1 cellular context compared by ENCODE assay signal in the genomic region with DNA sequence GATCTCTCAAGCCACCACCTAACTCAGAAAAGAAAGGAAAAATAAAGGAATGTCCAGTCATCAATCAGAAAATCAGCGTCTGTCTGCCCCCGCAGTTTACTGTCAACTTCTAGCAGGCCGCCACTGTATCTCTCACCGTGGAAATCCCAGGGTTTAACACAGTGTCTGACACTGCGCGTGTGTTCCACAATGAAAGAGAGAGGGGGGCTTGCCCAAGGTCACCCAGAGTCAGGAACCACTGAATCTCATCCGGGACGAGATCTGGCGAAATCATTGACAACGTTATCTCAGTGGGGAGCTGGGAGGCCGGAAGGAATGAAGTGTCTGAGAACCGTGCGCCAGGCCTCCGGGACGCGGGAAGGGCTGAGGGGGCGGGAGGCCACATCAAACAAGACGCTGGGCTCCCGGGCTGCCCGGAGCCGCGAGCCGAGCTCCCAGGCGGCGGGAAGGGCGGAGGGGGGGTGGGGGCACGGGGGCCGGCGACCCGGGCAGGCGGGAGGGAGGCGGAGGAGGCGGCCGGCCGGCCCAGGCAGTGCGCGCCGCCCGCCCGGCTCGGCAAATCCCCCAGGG.
TF ChIP-seq lines count a peak whose summit lies in the region.

No MANE protein-coding gene starts in this region.

TF ChIP-seq in HepG2, 621 proteins besides CTCF, POLR2A, EP300 and RAD21 (continued from another document):
- TF ChIP-seq, protein P1, sequence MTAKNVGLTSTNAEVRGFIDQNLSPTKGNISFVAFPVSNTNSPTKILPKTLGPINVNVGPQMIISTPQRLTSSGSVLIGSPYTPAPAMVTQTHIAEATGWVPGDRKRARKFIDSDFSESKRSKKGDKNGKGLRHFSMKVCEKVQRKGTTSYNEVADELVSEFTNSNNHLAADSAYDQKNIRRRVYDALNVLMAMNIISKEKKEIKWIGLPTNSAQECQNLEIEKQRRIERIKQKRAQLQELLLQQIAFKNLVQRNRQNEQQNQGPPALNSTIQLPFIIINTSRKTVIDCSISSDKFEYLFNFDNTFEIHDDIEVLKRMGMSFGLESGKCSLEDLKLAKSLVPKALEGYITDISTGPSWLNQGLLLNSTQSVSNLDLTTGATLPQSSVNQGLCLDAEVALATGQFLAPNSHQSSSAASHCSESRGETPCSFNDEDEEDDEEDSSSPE (CRISPR knock-in tag; IDR thresholded peaks at IDR 0.05), result peak; percentile 66
- TF ChIP-seq, protein P2, sequence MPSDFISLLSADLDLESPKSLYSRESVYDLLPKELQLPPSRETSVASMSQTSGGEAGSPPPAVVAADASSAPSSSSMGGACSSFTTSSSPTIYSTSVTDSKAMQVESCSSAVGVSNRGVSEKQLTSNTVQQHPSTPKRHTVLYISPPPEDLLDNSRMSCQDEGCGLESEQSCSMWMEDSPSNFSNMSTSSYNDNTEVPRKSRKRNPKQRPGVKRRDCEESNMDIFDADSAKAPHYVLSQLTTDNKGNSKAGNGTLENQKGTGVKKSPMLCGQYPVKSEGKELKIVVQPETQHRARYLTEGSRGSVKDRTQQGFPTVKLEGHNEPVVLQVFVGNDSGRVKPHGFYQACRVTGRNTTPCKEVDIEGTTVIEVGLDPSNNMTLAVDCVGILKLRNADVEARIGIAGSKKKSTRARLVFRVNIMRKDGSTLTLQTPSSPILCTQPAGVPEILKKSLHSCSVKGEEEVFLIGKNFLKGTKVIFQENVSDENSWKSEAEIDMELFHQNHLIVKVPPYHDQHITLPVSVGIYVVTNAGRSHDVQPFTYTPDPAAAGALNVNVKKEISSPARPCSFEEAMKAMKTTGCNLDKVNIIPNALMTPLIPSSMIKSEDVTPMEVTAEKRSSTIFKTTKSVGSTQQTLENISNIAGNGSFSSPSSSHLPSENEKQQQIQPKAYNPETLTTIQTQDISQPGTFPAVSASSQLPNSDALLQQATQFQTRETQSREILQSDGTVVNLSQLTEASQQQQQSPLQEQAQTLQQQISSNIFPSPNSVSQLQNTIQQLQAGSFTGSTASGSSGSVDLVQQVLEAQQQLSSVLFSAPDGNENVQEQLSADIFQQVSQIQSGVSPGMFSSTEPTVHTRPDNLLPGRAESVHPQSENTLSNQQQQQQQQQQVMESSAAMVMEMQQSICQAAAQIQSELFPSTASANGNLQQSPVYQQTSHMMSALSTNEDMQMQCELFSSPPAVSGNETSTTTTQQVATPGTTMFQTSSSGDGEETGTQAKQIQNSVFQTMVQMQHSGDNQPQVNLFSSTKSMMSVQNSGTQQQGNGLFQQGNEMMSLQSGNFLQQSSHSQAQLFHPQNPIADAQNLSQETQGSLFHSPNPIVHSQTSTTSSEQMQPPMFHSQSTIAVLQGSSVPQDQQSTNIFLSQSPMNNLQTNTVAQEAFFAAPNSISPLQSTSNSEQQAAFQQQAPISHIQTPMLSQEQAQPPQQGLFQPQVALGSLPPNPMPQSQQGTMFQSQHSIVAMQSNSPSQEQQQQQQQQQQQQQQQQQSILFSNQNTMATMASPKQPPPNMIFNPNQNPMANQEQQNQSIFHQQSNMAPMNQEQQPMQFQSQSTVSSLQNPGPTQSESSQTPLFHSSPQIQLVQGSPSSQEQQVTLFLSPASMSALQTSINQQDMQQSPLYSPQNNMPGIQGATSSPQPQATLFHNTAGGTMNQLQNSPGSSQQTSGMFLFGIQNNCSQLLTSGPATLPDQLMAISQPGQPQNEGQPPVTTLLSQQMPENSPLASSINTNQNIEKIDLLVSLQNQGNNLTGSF (CRISPR knock-in tag; IDR thresholded peaks at IDR 0.05), result no peak
- TF ChIP-seq, protein P3, sequence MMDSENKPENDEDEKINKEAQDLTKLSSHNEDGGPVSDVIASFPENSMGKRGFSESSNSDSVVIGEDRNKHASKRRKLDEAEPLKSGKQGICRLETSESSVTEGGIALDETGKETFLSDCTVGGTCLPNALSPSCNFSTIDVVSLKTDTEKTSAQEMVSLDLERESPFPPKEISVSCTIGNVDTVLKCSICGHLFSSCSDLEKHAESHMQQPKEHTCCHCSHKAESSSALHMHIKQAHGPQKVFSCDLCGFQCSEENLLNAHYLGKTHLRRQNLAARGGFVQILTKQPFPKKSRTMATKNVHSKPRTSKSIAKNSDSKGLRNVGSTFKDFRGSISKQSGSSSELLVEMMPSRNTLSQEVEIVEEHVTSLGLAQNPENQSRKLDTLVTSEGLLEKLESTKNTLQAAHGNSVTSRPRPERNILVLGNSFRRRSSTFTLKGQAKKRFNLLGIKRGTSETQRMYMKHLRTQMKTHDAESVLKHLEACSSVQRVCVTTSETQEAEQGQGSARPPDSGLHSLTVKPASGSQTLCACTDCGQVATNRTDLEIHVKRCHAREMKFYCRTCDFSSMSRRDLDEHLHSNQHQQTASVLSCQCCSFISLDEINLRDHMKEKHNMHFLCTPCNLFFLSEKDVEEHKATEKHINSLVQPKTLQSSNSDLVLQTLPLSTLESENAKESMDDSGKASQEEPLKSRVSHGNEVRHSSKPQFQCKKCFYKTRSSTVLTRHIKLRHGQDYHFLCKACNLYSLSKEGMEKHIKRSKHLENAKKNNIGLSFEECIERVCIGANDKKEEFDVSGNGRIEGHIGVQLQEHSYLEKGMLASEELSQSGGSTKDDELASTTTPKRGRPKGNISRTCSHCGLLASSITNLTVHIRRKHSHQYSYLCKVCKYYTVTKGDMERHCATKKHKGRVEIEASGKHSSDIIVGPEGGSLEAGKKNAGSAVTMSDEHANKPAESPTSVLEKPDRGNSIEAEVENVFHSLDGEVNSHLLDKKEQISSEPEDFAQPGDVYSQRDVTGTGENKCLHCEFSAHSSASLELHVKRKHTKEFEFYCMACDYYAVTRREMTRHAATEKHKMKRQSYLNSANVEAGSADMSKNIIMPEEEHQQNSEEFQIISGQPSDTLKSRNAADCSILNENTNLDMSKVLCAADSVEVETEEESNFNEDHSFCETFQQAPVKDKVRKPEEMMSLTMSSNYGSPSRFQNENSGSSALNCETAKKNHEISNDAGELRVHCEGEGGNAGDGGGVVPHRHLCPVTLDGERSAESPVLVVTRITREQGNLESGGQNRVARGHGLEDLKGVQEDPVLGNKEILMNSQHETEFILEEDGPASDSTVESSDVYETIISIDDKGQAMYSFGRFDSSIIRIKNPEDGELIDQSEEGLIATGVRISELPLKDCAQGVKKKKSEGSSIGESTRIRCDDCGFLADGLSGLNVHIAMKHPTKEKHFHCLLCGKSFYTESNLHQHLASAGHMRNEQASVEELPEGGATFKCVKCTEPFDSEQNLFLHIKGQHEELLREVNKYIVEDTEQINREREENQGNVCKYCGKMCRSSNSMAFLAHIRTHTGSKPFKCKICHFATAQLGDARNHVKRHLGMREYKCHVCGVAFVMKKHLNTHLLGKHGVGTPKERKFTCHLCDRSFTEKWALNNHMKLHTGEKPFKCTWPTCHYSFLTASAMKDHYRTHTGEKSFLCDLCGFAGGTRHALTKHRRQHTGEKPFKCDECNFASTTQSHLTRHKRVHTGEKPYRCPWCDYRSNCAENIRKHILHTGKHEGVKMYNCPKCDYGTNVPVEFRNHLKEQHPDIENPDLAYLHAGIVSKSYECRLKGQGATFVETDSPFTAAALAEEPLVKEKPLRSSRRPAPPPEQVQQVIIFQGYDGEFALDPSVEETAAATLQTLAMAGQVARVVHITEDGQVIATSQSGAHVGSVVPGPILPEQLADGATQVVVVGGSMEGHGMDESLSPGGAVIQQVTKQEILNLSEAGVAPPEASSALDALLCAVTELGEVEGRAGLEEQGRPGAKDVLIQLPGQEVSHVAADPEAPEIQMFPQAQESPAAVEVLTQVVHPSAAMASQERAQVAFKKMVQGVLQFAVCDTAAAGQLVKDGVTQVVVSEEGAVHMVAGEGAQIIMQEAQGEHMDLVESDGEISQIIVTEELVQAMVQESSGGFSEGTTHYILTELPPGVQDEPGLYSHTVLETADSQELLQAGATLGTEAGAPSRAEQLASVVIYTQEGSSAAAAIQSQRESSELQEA (CRISPR knock-in tag; IDR thresholded peaks at IDR 0.05; ENCODE audit: not compliant biosample characterization), result no peak
- no peak for TF ChIP-seq ZNF17 (CRISPR knock-in tag; IDR thresholded peaks at IDR 0.05)
- TF ChIP-seq ZFY (CRISPR knock-in tag; IDR thresholded peaks at IDR 0.05), result peak; percentile 48
- no peak for TF ChIP-seq ZNF446 (CRISPR knock-in tag; IDR thresholded peaks at IDR 0.05)
- 0 out of 2 replicates have a peak, but pooled peaks have one; percentile 4 for TF ChIP-seq ZFP90 (CRISPR knock-in tag; IDR thresholded peaks at IDR 0.05; ENCODE audit: borderline replicate concordance)
- no peak for TF ChIP-seq ZNF749 (CRISPR knock-in tag; IDR thresholded peaks at IDR 0.05; ENCODE audit: borderline replicate concordance)
- TF ChIP-seq POLR2G (IDR thresholded peaks at IDR 0.05; ENCODE audit: low read depth, low read length), result peak; percentile 71
- 0 out of 2 replicates have a peak, but pooled peaks have one; percentile 93 for TF ChIP-seq ZC3H4 (CRISPR knock-in tag; IDR thresholded peaks at IDR 0.05; ENCODE audit: borderline replicate concordance)
- no peak for TF ChIP-seq ZNF234 (CRISPR knock-in tag; conservative IDR thresholded peaks at IDR 0.05)
- TF ChIP-seq, protein P4, sequence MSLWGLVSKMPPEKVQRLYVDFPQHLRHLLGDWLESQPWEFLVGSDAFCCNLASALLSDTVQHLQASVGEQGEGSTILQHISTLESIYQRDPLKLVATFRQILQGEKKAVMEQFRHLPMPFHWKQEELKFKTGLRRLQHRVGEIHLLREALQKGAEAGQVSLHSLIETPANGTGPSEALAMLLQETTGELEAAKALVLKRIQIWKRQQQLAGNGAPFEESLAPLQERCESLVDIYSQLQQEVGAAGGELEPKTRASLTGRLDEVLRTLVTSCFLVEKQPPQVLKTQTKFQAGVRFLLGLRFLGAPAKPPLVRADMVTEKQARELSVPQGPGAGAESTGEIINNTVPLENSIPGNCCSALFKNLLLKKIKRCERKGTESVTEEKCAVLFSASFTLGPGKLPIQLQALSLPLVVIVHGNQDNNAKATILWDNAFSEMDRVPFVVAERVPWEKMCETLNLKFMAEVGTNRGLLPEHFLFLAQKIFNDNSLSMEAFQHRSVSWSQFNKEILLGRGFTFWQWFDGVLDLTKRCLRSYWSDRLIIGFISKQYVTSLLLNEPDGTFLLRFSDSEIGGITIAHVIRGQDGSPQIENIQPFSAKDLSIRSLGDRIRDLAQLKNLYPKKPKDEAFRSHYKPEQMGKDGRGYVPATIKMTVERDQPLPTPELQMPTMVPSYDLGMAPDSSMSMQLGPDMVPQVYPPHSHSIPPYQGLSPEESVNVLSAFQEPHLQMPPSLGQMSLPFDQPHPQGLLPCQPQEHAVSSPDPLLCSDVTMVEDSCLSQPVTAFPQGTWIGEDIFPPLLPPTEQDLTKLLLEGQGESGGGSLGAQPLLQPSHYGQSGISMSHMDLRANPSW (CRISPR knock-in tag; IDR thresholded peaks at IDR 0.05; ENCODE audit: borderline replicate concordance), result no peak
- TF ChIP-seq, protein P5, sequence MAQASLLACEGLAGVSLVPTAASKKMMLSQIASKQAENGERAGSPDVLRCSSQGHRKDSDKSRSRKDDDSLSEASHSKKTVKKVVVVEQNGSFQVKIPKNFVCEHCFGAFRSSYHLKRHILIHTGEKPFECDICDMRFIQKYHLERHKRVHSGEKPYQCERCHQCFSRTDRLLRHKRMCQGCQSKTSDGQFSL (CRISPR knock-in tag; IDR thresholded peaks at IDR 0.05), result no peak
- peak; percentile 58 for TF ChIP-seq FOXA3 (CRISPR knock-in tag; IDR thresholded peaks at IDR 0.05)
- TF ChIP-seq, protein P6, sequence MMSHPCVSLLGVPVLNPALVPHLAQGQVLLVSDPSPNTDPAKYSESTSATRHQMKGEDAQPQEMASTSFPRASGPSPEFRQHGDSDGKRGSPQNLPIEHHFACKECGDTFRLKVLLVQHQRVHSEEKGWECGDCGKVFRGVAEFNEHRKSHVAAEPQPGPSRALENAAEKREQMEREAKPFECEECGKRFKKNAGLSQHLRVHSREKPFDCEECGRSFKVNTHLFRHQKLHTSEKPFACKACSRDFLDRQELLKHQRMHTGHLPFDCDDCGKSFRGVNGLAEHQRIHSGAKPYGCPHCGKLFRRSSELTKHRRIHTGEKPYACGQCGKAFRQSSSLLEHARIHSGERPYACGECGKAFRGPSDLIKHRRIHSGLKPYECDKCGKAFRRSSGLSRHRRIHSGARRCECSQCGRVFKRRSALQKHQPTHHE (CRISPR knock-in tag; IDR thresholded peaks at IDR 0.05; ENCODE audit: borderline replicate concordance), result no peak
- no peak for TF ChIP-seq XBP1 (CRISPR knock-in tag; IDR thresholded peaks at IDR 0.05)
- no peak for TF ChIP-seq MZF1 (CRISPR knock-in tag; IDR thresholded peaks at IDR 0.05; ENCODE audit: borderline replicate concordance)
- no peak for TF ChIP-seq ZNF24 (IDR thresholded peaks at IDR 0.05)
- TF ChIP-seq MXI1 (IDR thresholded peaks at IDR 0.05; ENCODE audit: borderline replicate concordance, low read depth, low read length), result no peak
- TF ChIP-seq MBD4 (IDR thresholded peaks at IDR 0.05; ENCODE audit: borderline replicate concordance, low read length), result no peak
- TF ChIP-seq, protein P7, sequence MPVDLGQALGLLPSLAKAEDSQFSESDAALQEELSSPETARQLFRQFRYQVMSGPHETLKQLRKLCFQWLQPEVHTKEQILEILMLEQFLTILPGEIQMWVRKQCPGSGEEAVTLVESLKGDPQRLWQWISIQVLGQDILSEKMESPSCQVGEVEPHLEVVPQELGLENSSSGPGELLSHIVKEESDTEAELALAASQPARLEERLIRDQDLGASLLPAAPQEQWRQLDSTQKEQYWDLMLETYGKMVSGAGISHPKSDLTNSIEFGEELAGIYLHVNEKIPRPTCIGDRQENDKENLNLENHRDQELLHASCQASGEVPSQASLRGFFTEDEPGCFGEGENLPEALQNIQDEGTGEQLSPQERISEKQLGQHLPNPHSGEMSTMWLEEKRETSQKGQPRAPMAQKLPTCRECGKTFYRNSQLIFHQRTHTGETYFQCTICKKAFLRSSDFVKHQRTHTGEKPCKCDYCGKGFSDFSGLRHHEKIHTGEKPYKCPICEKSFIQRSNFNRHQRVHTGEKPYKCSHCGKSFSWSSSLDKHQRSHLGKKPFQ (CRISPR knock-in tag; IDR thresholded peaks at IDR 0.05; ENCODE audit: insufficient replicate concordance), result no peak
- TF ChIP-seq BCL6 (CRISPR knock-in tag; IDR thresholded peaks at IDR 0.05), result peak; percentile 47
- TF ChIP-seq ZNF616 (CRISPR knock-in tag; IDR thresholded peaks at IDR 0.05; ENCODE audit: low read depth), result no peak
- no peak for TF ChIP-seq ZNF672 (CRISPR knock-in tag; IDR thresholded peaks at IDR 0.05)
- peak; percentile 40; the same call in 1 of the 2 replicates for TF ChIP-seq ELF1 (CRISPR knock-in tag; IDR thresholded peaks at IDR 0.05)
TF ChIP-seq in HepG2: peak in this region for 95.
